15 cellular contexts compared by ENCODE assay signal in the genomic region with DNA sequence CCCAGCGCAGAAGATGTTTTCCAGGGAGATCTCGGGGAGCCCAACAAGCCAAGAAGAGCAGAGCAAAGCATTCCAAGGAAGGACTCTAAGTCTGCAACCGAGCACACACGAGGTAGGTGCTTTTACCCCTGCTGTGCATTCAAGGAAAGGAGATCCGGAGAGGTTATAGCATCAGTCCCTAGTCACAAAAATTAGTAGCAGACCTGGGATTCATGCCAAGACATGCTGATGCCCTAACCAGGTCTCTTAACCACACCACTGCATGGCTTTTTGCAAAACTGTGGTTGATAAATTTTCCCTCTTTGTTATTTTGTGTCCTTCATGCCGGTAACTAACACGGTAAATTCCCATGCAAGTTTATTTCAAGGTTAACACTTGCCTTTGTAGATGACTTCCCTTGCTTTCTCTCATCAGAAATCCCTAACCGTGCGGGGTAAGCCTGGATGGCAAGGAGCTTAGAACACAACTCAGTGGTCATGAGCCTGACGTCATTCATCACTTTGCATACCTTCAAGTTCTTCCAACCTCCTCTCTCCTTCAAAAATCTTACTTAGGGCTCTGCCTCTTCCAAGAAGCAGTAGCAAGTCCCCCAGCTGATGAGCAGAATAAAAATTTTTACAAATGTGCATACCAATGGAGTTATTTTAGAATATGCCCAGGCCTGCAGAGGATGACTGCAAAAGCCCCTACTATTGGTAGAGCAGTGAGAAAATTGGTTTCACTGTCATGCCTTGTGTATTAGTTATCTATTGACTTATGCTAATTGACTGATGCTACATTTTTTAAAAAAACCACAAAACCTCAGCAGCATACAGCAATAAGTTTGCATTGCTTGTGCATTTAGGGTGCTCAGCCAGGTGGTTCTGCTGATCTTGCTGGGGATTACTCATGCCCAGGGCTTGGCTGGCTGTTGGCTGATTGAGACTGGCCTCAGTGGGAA.
DNase-seq lines count a peak whose midpoint lies in the region; ATAC-seq, FAIRE-seq and TF ChIP-seq lines count a peak whose summit lies in the region.
"Had no signal": no experiment of that assay in that cellular context is flagged by ENCODE, and none has a peak within 500 bp of the region (broad histone marks: within the 10 kb centered on the region; RNA-seq: fewer than 3 reads in every experiment).

No MANE protein-coding gene starts in this region.

- H3K36me3 Mint-ChIP-seq in osteocyte (ENCODE audit: unreplicated experiment) (no peaks in the 10 kb centered on the region), immature natural killer cell (no peaks in the 10 kb centered on the region)
- H3K36me3 Mint-ChIP-seq: CD8-positive, alpha-beta T cell had no signal

- FAIRE-seq in RCC 7860 (lab: Jason Lieb, UNC) (peak; percentile 92), bronchial epithelial cell (lab: Jason Lieb, UNC) (no peak)

- intact Hi-C loops in testis (cut with DNase I; ENCODE audit: low total_unique reads) = no loop called here

- H3K27me3 Mint-ChIP-seq in osteocyte (ENCODE audit: unreplicated experiment) = no peaks in the 10 kb centered on the region
- H3K27me3 Mint-ChIP-seq in immature natural killer cell (ENCODE audit: low read depth in 3 of 3) = peaks cover 1 to 3% (median 2%) of the 10 kb centered on the region in 3 donors

- no peaks in the 10 kb centered on the region for H3K9me3 ChIP-seq in testis

- no peaks in the 10 kb centered on the region for H3K27me3 ChIP-seq in bronchial epithelial cell (ENCODE audit: control insufficient read depth, insufficient read depth, low read length)
- H3K27me3 ChIP-seq in testis = no peaks in the 10 kb centered on the region
- H3K27me3 ChIP-seq: BE2C had no signal

- H3K36me3 ChIP-seq in bronchial epithelial cell (ENCODE audit: control insufficient read depth, insufficient read depth, low read length) = no peaks in the 10 kb centered on the region
- no peaks in the 10 kb centered on the region for H3K36me3 ChIP-seq in testis (ENCODE audit: low read depth, missing control alignments)
- H3K36me3 ChIP-seq: BE2C had no signal

- TF ChIP-seq CTCF in bronchial epithelial cell (IDR thresholded peaks at IDR 0.05; ENCODE audit: insufficient read depth, low read length, severe bottlenecking) (no peak), osteocyte (IDR thresholded peaks at IDR 0.05) (no peak), testis (IDR thresholded peaks at IDR 0.05) (no peak)

- no peak overlapping the region for H3K27ac ChIP-seq in testis

- peaks cover 18% of the 10 kb centered on the region for H3K4me1 Mint-ChIP-seq in osteocyte (ENCODE audit: unreplicated experiment)
- H3K4me1 Mint-ChIP-seq in immature natural killer cell = no peaks in the 10 kb centered on the region

- no peaks in the 10 kb centered on the region for H3K9me3 Mint-ChIP-seq in osteocyte (ENCODE audit: unreplicated experiment)
- no peaks in the 10 kb centered on the region for H3K9me3 Mint-ChIP-seq in immature natural killer cell
- H3K9me3 Mint-ChIP-seq: CD8-positive, alpha-beta T cell had no signal

- peak; percentile 33 for DNase-seq in Daoy (ENCODE audit: low read depth)
- DNase-seq in RCC 7860 (ENCODE audit: low spot score) = peak; percentile 75
- DNase-seq in bronchial epithelial cell (ENCODE audit: low read depth) = peak; percentile 97
- DNase-seq in osteocyte (ENCODE audit: extremely low spot score, unreplicated experiment) = peak; percentile 23
- DNase-seq in immature natural killer cell = no peak
- DNase-seq in testis = no peak
- DNase-seq: BE2C; CD8-positive, alpha-beta T cell; GOT3; NCI-H1436; NCI-H2029 treated with DMSO at 0.1 percent for 48 hours; NCI-H748 treated with DMSO at 0.1 percent for 48 hours; SIG-M5 had no signal

- no peak overlapping the region for H3K4me3 ChIP-seq in bronchial epithelial cell (ENCODE audit: low read depth, low read length)
- H3K4me3 ChIP-seq in testis = no peak overlapping the region

- H3K4me3 Mint-ChIP-seq in osteocyte (ENCODE audit: unreplicated experiment) (no peak overlapping the region), immature natural killer cell (no peak overlapping the region)
- H3K4me3 Mint-ChIP-seq: CD8-positive, alpha-beta T cell had no signal

- no peak overlapping the region for H3K27ac Mint-ChIP-seq in osteocyte (ENCODE audit: unreplicated experiment)
- H3K27ac Mint-ChIP-seq in immature natural killer cell = no peak overlapping the region
- H3K27ac Mint-ChIP-seq: CD8-positive, alpha-beta T cell had no signal

- ATAC-seq in HG02642 (IDR thresholded peaks at IDR 0.05; ENCODE audit: poor library complexity, unreplicated experiment) (no peak), GM19324 (IDR thresholded peaks at IDR 0.05; ENCODE audit: low FRiP score, unreplicated experiment) (no peak)
- ATAC-seq: CD8-positive, alpha-beta T cell had no signal

- no peaks in the 10 kb centered on the region for H3K4me1 ChIP-seq in testis
- H3K4me1 ChIP-seq: BE2C had no signal

- TF ChIP-seq POLR2A in testis (IDR thresholded peaks at IDR 0.05) = no peak

- WGBS in testis, 2 donors = 70 to 79% methylated on average over 10 of the region's 10 CpGs

Comparison
In these comparisons a context has a peak if more than half of its experiments do, and no peak if none do; other contexts are left out.
1. DNase-seq: peak in Daoy (single experiment), RCC 7860 (single experiment), bronchial epithelial cell (single experiment) and osteocyte (single experiment); none in immature natural killer cell (0 of 3) and testis (single experiment).